In the genomic region with DNA sequence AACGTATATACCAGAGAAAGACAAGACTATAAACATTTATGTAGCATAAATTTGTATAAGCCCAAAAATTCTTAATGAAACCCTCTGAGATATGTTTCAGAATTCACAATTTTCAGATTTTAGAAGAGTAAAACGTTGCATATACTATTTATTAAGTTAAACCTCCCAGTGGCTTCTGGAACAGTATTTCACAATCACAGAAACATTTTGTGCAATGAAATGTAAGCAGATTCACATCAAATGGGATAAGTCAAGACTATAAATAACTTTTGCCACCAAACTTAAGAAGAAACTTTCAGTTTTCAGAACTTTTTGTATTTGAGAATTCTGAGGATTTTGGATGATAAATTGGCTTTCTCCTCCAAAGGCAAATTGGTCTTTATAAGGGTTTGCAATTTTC, we compare ENCODE assay signal across 13 cellular contexts. TPM values are rescaled to one million over a fixed set of nuclear protein-coding genes. Genes with fewer than 3 reads are reported as not detected.
DNase-seq lines count a peak whose midpoint lies in the region; ATAC-seq and TF ChIP-seq lines count a peak whose summit lies in the region.
"Had no signal": no experiment of that assay in that cellular context is flagged by ENCODE, and none has a peak within 500 bp of the region (broad histone marks: within the 10 kb centered on the region; RNA-seq: fewer than 3 reads in every experiment).

No MANE protein-coding gene starts in this region.

- no peaks in the 10 kb centered on the region for H3K9me3 Mint-ChIP-seq in H9
- H3K9me3 Mint-ChIP-seq in stimulated activated memory B cell treated with anti-CD40 and anti-IgM and Interleukin-4, amounts not matched to agents 10 μg/mL and 1 μg/mL and 100 μg/mL, for 72 hours = no peaks in the 10 kb centered on the region
- H3K9me3 Mint-ChIP-seq: naive thymus-derived CD4-positive, alpha-beta T cell; stimulated activated naive CD8-positive, alpha-beta T cell treated with anti-CD3 and anti-CD28 coated beads, Interleukin-15, Interleukin-2, amounts not matched to agents 100 ng/mL and 50 ng/mL, for 24 hours had no signal

- ATAC-seq in HG03196 (IDR thresholded peaks at IDR 0.05; ENCODE audit: unreplicated experiment) = no peak
- ATAC-seq in stimulated activated memory B cell treated with anti-CD40 and anti-IgM and Interleukin-4, amounts not matched to agents 10 μg/mL and 1 μg/mL and 100 μg/mL, for 72 hours = no peak
- ATAC-seq: naive thymus-derived CD4-positive, alpha-beta T cell had no signal

- H3K27ac Mint-ChIP-seq in H9 = peak overlapping the region in 2 of 3 experiments; percentile 44 to 87; a peak in 3 of 7 replicates
- H3K27ac Mint-ChIP-seq in stimulated activated memory B cell treated with anti-CD40 and anti-IgM and Interleukin-4, amounts not matched to agents 10 μg/mL and 1 μg/mL and 100 μg/mL, for 72 hours = no peak overlapping the region
- H3K27ac Mint-ChIP-seq: stimulated activated naive CD8-positive, alpha-beta T cell treated with anti-CD3 and anti-CD28 coated beads, Interleukin-15, Interleukin-2, amounts not matched to agents 100 ng/mL and 50 ng/mL, for 24 hours had no signal

- H2BK20ac ChIP-seq in H9 (ENCODE audit: low read depth, low read length, poor library complexity, severe bottlenecking) = no peak overlapping the region

- H3K4me1 ChIP-seq in H9 (ENCODE audit: insufficient read depth, low read length) = peaks cover 6% of the 10 kb centered on the region; the same call in 1 of the 2 replicates

- H3K79me1 ChIP-seq in H9 (ENCODE audit: insufficient read depth, low read depth, low read length, poor library complexity, severe bottlenecking) = peaks cover 17% of the 10 kb centered on the region

- no peak overlapping the region for H4K8ac ChIP-seq in H9 (replicated peaks; ENCODE audit: insufficient read length, low read depth, low read length)

- no peak overlapping the region for H3K27ac ChIP-seq in H9 (ENCODE audit: insufficient read length, low read depth, low read length)

- H2BK15ac ChIP-seq in H9 (ENCODE audit: low read depth, low read length) = no peak overlapping the region

- H3K9me3 ChIP-seq in H9 (ENCODE audit: control insufficient read depth, low read depth, low read length) = no peaks in the 10 kb centered on the region

- H2AK5ac ChIP-seq in H9 (ENCODE audit: insufficient read length, low read length) = no peak overlapping the region

- no peaks in the 10 kb centered on the region for H3K23me2 ChIP-seq in H9 (ENCODE audit: insufficient read length, low read depth, low read length, poor library complexity, severe bottlenecking)

- no peak overlapping the region for H3K4ac ChIP-seq in H9 (ENCODE audit: low read depth, low read length)

- no peak overlapping the region for H4K5ac ChIP-seq in H9 (ENCODE audit: insufficient read length, low read depth, low read length)

- H4K91ac ChIP-seq in H9 (ENCODE audit: insufficient read length, low read depth, low read length) = no peak overlapping the region

- H3K4me3 ChIP-seq in fibroblast of pulmonary artery (replicated peaks; ENCODE audit: low read depth, low read length) = no peak overlapping the region
- H3K4me3 ChIP-seq: dorsolateral prefrontal cortex had no signal

- H3K36me3 Mint-ChIP-seq in H9 (ENCODE audit: insufficient read depth in 1 of 3, low read depth in 3 of 3) = peaks cover 13 to 76% (median 44%) of the 10 kb centered on the region in 3 experiments; a peak in 6 of 7 replicates
- peaks cover 5% of the 10 kb centered on the region for H3K36me3 Mint-ChIP-seq in stimulated activated memory B cell treated with anti-CD40 and anti-IgM and Interleukin-4, amounts not matched to agents 10 μg/mL and 1 μg/mL and 100 μg/mL, for 72 hours

- no peak overlapping the region for H2BK120ac ChIP-seq in H9 (ENCODE audit: low read depth, low read length, poor library complexity, severe bottlenecking)

- H3K79me2 ChIP-seq in H9 (ENCODE audit: insufficient read depth, low read length) = peaks cover 37% of the 10 kb centered on the region; the same call in 1 of the 2 replicates

- H3K4me2 ChIP-seq in H9 (ENCODE audit: insufficient read depth, insufficient read length, low read length) = no peak overlapping the region

- H3K4me3 Mint-ChIP-seq in H9 = no peak overlapping the region
- no peak overlapping the region for H3K4me3 Mint-ChIP-seq in stimulated activated memory B cell treated with anti-CD40 and anti-IgM and Interleukin-4, amounts not matched to agents 10 μg/mL and 1 μg/mL and 100 μg/mL, for 72 hours
- H3K4me3 Mint-ChIP-seq: stimulated activated naive CD8-positive, alpha-beta T cell treated with anti-CD3 and anti-CD28 coated beads, Interleukin-15, Interleukin-2, amounts not matched to agents 100 ng/mL and 50 ng/mL, for 24 hours had no signal

- DNase-seq in H9 (no peak), OCI-M1 (lab: John Stamatoyannopoulos, UW) (peak; percentile 22), fibroblast of pulmonary artery (ENCODE audit: low read depth) (peak; percentile 60), stromal cell of bone marrow (ENCODE audit: low read depth) (peak; percentile 27), T-helper 9 cell (no peak)
- DNase-seq: activated gamma-delta T cell treated with Interleukin-2 at 50 U/mL for 16 hours; dorsolateral prefrontal cortex; naive thymus-derived CD4-positive, alpha-beta T cell; RPMI8226; stimulated activated CD4-positive, alpha-beta T cell treated with anti-CD3 and anti-CD28 coated beads, Interleukin-1b, Interleukin-23, amount 100 ng/mL, for 48 hours had no signal

- no peak overlapping the region for H3K18ac ChIP-seq in H9 (ENCODE audit: insufficient read length, low read depth, low read length)

- no peak overlapping the region for H2BK12ac ChIP-seq in H9 (ENCODE audit: insufficient read length, low read depth, low read length)

- no peak overlapping the region for H3T11ph ChIP-seq in H9 (ENCODE audit: low read length)

- TF ChIP-seq CTCF in H9 (conservative IDR thresholded peaks at IDR 0.05) = no peak
- no peak for TF ChIP-seq CTCF in fibroblast of pulmonary artery (IDR thresholded peaks at IDR 0.05; ENCODE audit: low read length, missing control alignments)

- no peaks in the 10 kb centered on the region for H3K27me3 ChIP-seq in H9 (ENCODE audit: insufficient read depth, low read length)
- H3K27me3 ChIP-seq: dorsolateral prefrontal cortex had no signal

- no peak overlapping the region for H3K14ac ChIP-seq in H9 (ENCODE audit: insufficient read depth, low read length)

- no peak overlapping the region for H3K56ac ChIP-seq in H9 (ENCODE audit: insufficient read length, low read depth, low read length)

- WGBS in H9 (ENCODE audit: extremely low coverage, insufficient read length, low lambda C conversion rate) = no CpG with 5 or more reads among the region's 2 CpGs

- H3K27me3 Mint-ChIP-seq in H9 (ENCODE audit: low read depth) = no peaks in the 10 kb centered on the region
- H3K27me3 Mint-ChIP-seq in stimulated activated memory B cell treated with anti-CD40 and anti-IgM and Interleukin-4, amounts not matched to agents 10 μg/mL and 1 μg/mL and 100 μg/mL, for 72 hours = no peaks in the 10 kb centered on the region
- H3K27me3 Mint-ChIP-seq: naive thymus-derived CD4-positive, alpha-beta T cell; stimulated activated naive CD8-positive, alpha-beta T cell treated with anti-CD3 and anti-CD28 coated beads, Interleukin-15, Interleukin-2, amounts not matched to agents 100 ng/mL and 50 ng/mL, for 24 hours had no signal

- no peak overlapping the region for H2BK5ac ChIP-seq in H9 (ENCODE audit: insufficient read length, low read length)

- no peak overlapping the region for H3K9ac ChIP-seq in H9 (ENCODE audit: extremely low read depth, insufficient read length, low read length)

- H3K23ac ChIP-seq in H9 (ENCODE audit: insufficient read length, low read depth, low read length) = no peak overlapping the region

- no peaks in the 10 kb centered on the region for H4K20me1 ChIP-seq in H9 (ENCODE audit: control insufficient read depth, insufficient read depth, insufficient read length)

- H2AFZ ChIP-seq in H9 (ENCODE audit: low read length) = no peak overlapping the region

- H3K4me1 Mint-ChIP-seq in H9 = peaks cover 21 to 24% of the 10 kb centered on the region in 2 experiments
- peaks cover 15% of the 10 kb centered on the region for H3K4me1 Mint-ChIP-seq in stimulated activated memory B cell treated with anti-CD40 and anti-IgM and Interleukin-4, amounts not matched to agents 10 μg/mL and 1 μg/mL and 100 μg/mL, for 72 hours

RNA-seq across cellular contexts. Expression of a gene that starts 9.2 kb away (rescaled TPM):
- total RNA-seq in H9 (2021) = 129 and 132 TPM in 2 replicates

Comparison
In these comparisons a context has a peak if more than half of its experiments do, and no peak if none do; other contexts are left out.
1. DNase-seq: peak in OCI-M1 (single experiment), fibroblast of pulmonary artery (single experiment) and stromal cell of bone marrow (single experiment); none in H9 (single experiment) and T-helper 9 cell (single experiment).